Comparison of ENCODE assay signal across 24 cellular contexts in the genomic region with DNA sequence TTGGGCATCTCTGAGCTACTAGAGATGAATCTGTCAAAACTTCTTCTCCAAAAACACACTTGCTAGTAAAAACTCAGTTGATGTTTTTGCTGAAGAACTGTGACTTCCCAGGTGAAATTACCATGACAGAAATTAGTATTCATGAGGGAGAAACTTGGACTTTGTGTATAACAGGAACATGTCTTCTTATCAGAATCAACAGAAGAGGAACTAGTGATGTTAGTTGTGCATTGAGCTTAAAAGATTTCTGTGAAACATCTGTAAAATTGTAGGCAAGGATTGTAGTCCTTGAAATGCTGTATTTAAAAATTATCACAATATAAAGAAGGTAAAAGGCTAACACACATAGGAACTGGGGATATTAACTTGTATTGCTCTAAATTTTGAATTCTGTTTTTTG.
"Had no signal": no experiment of that assay in that cellular context is flagged by ENCODE, and none has a peak within 500 bp of the region (broad histone marks: within the 10 kb centered on the region; RNA-seq: fewer than 3 reads in every experiment).

No MANE protein-coding gene starts in this region.

- H3K36me3 Mint-ChIP-seq: type B pancreatic cell had no signal

- H3K27me3 ChIP-seq: left lung, sigmoid colon, uterus had no signal

- H3K4me1 Mint-ChIP-seq: central memory CD8-positive, alpha-beta T cell; nephron had no signal

- DNase-seq: activated CD4-positive, alpha-beta T cell treated with anti-CD3 and anti-CD28 coated beads, Interleukin-2, amount 10 ng/mL, durations not matched to agents 7 days and 5 days; activated CD4-positive, CD25-positive, alpha-beta regulatory T cell treated with anti-CD3 and anti-CD28 coated beads, Interleukin-2, amount 50 U/mL, for 72 hours; activated CD8-positive, alpha-beta T cell treated with anti-CD3 and anti-CD28 coated beads for 36 hours; activated effector memory CD4-positive, alpha-beta T cell treated with Interleukin-2 at 50 U/mL for 16 hours; activated naive CD4-positive, alpha-beta T cell treated with Interleukin-2 at 50 U/mL for 16 hours; activated T-cell treated with anti-CD3 and anti-CD28 coated beads, Interleukin-2, amount 50 U/mL, for 48 hours; anterior cingulate cortex; dermis blood vessel endothelial cell; effector CD4-positive, alpha-beta T cell; left lung; lower lobe of right lung; sigmoid colon; stimulated activated CD4-positive, alpha-beta T cell treated with anti-CD3 and anti-CD28 coated beads, Interleukin-1b, Interleukin-23, amount 100 ng/mL, for 48 hours; stimulated activated CD4-positive, alpha-beta T cell treated with anti-CD3 and anti-CD28 coated beads, Interleukin-4, amount 100 ng/mL, for 4 hours; stimulated activated CD8-positive, alpha-beta memory T cell treated with anti-CD3 and anti-CD28 coated beads, Interleukin-4, amount 100 ng/mL, for 48 hours; stimulated activated naive CD8-positive, alpha-beta T cell treated with anti-CD3 and anti-CD28 coated beads, Interleukin-15, amount 100 ng/mL, for 72 hours; substantia nigra; uterus had no signal

- H3K4me3 Mint-ChIP-seq: activated CD4-positive, alpha-beta T cell treated with anti-CD3 and anti-CD28 coated beads, Interleukin-2, amount 10 ng/mL, durations not matched to agents 7 days and 5 days; activated CD8-positive, alpha-beta T cell treated with anti-CD3 and anti-CD28 coated beads for 36 hours; activated naive CD8-positive, alpha-beta T cell; central memory CD8-positive, alpha-beta T cell; nephron; stimulated activated memory B cell treated with anti-CD40 and anti-IgM and Interleukin-4, amounts not matched to agents 10 μg/mL and 1 μg/mL and 100 μg/mL, for 72 hours; stimulated activated naive CD8-positive, alpha-beta T cell treated with anti-CD3 and anti-CD28 coated beads, Interleukin-15, amount 100 ng/mL, for 72 hours; type B pancreatic cell had no signal

- H3K4me1 ChIP-seq: sigmoid colon, uterus had no signal

- H3K4me2 ChIP-seq: smooth muscle cell had no signal

- H3K27me3 Mint-ChIP-seq: activated CD4-positive, alpha-beta T cell treated with anti-CD3 and anti-CD28 coated beads, Interleukin-2, amount 10 ng/mL, durations not matched to agents 7 days and 5 days; activated CD8-positive, alpha-beta T cell treated with anti-CD3 and anti-CD28 coated beads for 36 hours; activated naive CD8-positive, alpha-beta T cell; central memory CD8-positive, alpha-beta T cell; stimulated activated memory B cell treated with anti-CD40 and anti-IgM and Interleukin-4, amounts not matched to agents 10 μg/mL and 1 μg/mL and 100 μg/mL, for 72 hours; stimulated activated naive CD8-positive, alpha-beta T cell treated with anti-CD3 and anti-CD28 coated beads, Interleukin-15, amount 100 ng/mL, for 72 hours had no signal

- H3K4me3 ChIP-seq: left lung, lower lobe of right lung, sigmoid colon, smooth muscle cell, uterus had no signal

- H3K36me3 ChIP-seq: left lung, lower lobe of right lung, sigmoid colon, uterus had no signal

- H3K9me3 ChIP-seq: left lung, lower lobe of right lung, sigmoid colon, uterus had no signal

- ATAC-seq: activated CD8-positive, alpha-beta T cell treated with anti-CD3 and anti-CD28 coated beads for 36 hours; left lung; lower lobe of right lung; stimulated activated memory B cell treated with anti-CD40 and anti-IgM and Interleukin-4, amounts not matched to agents 10 μg/mL and 1 μg/mL and 100 μg/mL, for 72 hours; stimulated activated naive CD8-positive, alpha-beta T cell treated with anti-CD3 and anti-CD28 coated beads, Interleukin-15, amount 100 ng/mL, for 72 hours had no signal

- H3K27ac Mint-ChIP-seq: activated CD4-positive, alpha-beta T cell treated with anti-CD3 and anti-CD28 coated beads, Interleukin-2, amount 10 ng/mL, durations not matched to agents 7 days and 5 days; activated CD8-positive, alpha-beta T cell treated with anti-CD3 and anti-CD28 coated beads for 36 hours; activated naive CD8-positive, alpha-beta T cell; nephron; stimulated activated memory B cell treated with anti-CD40 and anti-IgM and Interleukin-4, amounts not matched to agents 10 μg/mL and 1 μg/mL and 100 μg/mL, for 72 hours; stimulated activated naive CD8-positive, alpha-beta T cell treated with anti-CD3 and anti-CD28 coated beads, Interleukin-15, amount 100 ng/mL, for 72 hours; type B pancreatic cell had no signal

- H3K27ac ChIP-seq: left lung, lower lobe of right lung, sigmoid colon, uterus had no signal

- H3K9me3 Mint-ChIP-seq: type B pancreatic cell had no signal
